Comparison of ENCODE assay signal across 20 cellular contexts in genomic region chr7:151824285-151824950, GRCh38. TPM values are rescaled to one million over a fixed set of nuclear protein-coding genes. Genes with fewer than 3 reads are reported as not detected.
DNase-seq lines count a peak whose midpoint lies in the region; FAIRE-seq and TF ChIP-seq lines count a peak whose summit lies in the region.
"Had no signal": no experiment of that assay in that cellular context is flagged by ENCODE, and none has a peak within 500 bp of the region (broad histone marks: within the 10 kb centered on the region; RNA-seq: fewer than 3 reads in every experiment).

No MANE protein-coding gene starts in this region.

- H3K4me3 ChIP-seq in choroid plexus epithelial cell (ENCODE audit: low read depth, low read length), result peak overlapping the region; percentile 33
- H3K4me3 ChIP-seq in kidney (ENCODE audit: low read length in 2 of 2), result peak overlapping the region; percentile 12 to 40
- H3K4me3 ChIP-seq in small intestine (ENCODE audit: low read depth in 1 of 2, low read length in 2 of 2), result no peak overlapping the region
- H3K4me3 ChIP-seq: lung had no signal

- H3K27ac ChIP-seq in kidney (ENCODE audit: low read depth in 2 of 2, low read length in 2 of 2), result peak overlapping the region; percentile 0 to 56
- peak overlapping the region; percentile 76 to 92 for H3K27ac ChIP-seq in small intestine (ENCODE audit: low read depth in 1 of 2, low read length in 1 of 2)
- H3K27ac ChIP-seq: foreskin keratinocyte had no signal

- no peaks in the 10 kb centered on the region for H3K9me3 ChIP-seq in kidney (ENCODE audit: control insufficient read depth in 1 of 2, low read length in 2 of 2)
- no peaks in the 10 kb centered on the region for H3K9me3 ChIP-seq in small intestine (ENCODE audit: control insufficient read depth, low read depth)

- POLR2A ChIA-PET in HEK293T (lab: Yijun Ruan, JAX), result no interaction called here

- TF ChIP-seq CTCF in choroid plexus epithelial cell (conservative IDR thresholded peaks at IDR 0.05; ENCODE audit: low read depth, low read length) (no peak), kidney (IDR thresholded peaks at IDR 0.05; ENCODE audit: borderline replicate concordance, extremely low read depth, insufficient read depth) (no peak)

- intact Hi-C loops in kidney (cut with DNase I), result no loop called here

- H3K27me3 ChIP-seq in small intestine (ENCODE audit: control insufficient read depth in 2 of 2, insufficient read depth in 2 of 2, low read length in 2 of 2), result no peaks in the 10 kb centered on the region

- peaks cover 18 to 21% of the 10 kb centered on the region in 2 donors for H3K4me1 ChIP-seq in kidney (ENCODE audit: control insufficient read depth in 1 of 2, insufficient read depth in 1 of 2, low read depth in 1 of 2, low read length in 2 of 2)
- peaks cover 10 to 15% of the 10 kb centered on the region in 2 donors for H3K4me1 ChIP-seq in small intestine (ENCODE audit: control insufficient read depth in 2 of 2, insufficient read depth in 1 of 2, low read depth in 1 of 2, low read length in 1 of 2)
- H3K4me1 ChIP-seq: foreskin keratinocyte had no signal

- FAIRE-seq in kidney (lab: Jason Lieb, UNC), result no peak
- FAIRE-seq in small intestine (lab: Jason Lieb, UNC), result no peak
- FAIRE-seq: G401.6, GM12891, urothelium cell line had no signal

- CTCF ChIA-PET in HEK293T (lab: Yijun Ruan, JAX), result interaction anchor here (1.1 to 1.3 kb wide), 2 partner anchors 22 to 42 kb away, joined by 3 to 5 read pairs; no protein-coding TSS in a partner anchor

- no peak for DNase-seq in HEK293T (ENCODE audit: extremely low spot score)
- DNase-seq in choroid plexus epithelial cell (ENCODE audit: low read depth), result no peak
- DNase-seq in kidney, result peak; percentile 37
- no peak for DNase-seq in small intestine
- DNase-seq in NCI-H2196 (lab: John Stamatoyannopoulos, UW; ENCODE audit: unreplicated experiment), result no peak
- DNase-seq in AG08395 (ENCODE audit: low spot score), result no peak
- DNase-seq in RPMI8226, result no peak
- DNase-seq in NCI-H524 treated with DMSO at 0.1 percent for 48 hours (lab: John Stamatoyannopoulos, UW), result no peak
- DNase-seq: activated CD8-positive, alpha-beta memory T cell treated with anti-CD3 and anti-CD28 coated beads, Interleukin-2, amount 50 U/mL, for 48 hours; activated naive CD4-positive, alpha-beta T cell treated with Interleukin-2 at 50 U/mL for 16 hours; AML-193; effector memory CD4-positive, alpha-beta T cell; foreskin keratinocyte; H9; MM.1S; stimulated activated naive B cell treated with anti-CD40 and anti-IgM and Interleukin-4, amounts not matched to agents 10 μg/mL and 1 μg/mL and 100 μg/mL, for 72 hours had no signal

- WGBS in small intestine, 3 donors, result 39 to 45% (median 43%) methylated on average over 17 of the region's 17 CpGs

- H3K9ac ChIP-seq in kidney (ENCODE audit: low read length in 2 of 2), result peak overlapping the region in 1 of 2 donors; percentile 29

- no peaks in the 10 kb centered on the region for H3K36me3 ChIP-seq in kidney (ENCODE audit: control insufficient read depth in 1 of 2, insufficient read depth in 2 of 2, low read length in 2 of 2)
- no peaks in the 10 kb centered on the region for H3K36me3 ChIP-seq in small intestine (ENCODE audit: control insufficient read depth in 2 of 2, insufficient read depth in 2 of 2, low read length in 2 of 2)

TF ChIP-seq in HEK293T, 16 proteins besides CTCF, POLR2A, EP300 and RAD21:
- TF ChIP-seq HDGF (IDR thresholded peaks at IDR 0.05; ENCODE audit: borderline replicate concordance) (peak; percentile 70; the same call in 1 of the 2 replicates), FOXM1 (IDR thresholded peaks at IDR 0.05; ENCODE audit: borderline replicate concordance) (no peak)

RNA-seq across cellular contexts. Expression of gene PRKAG2, which starts 52.5 kb away (rescaled TPM):
- 40.7 TPM for total RNA-seq in kidney
- polyA plus RNA-seq in kidney (ENCODE audit: insufficient read depth, low read depth, low replicate concordance) (40.9 TPM), small intestine (10 to 100 TPM; 26.3 to 57.9 (median 55.1) TPM)

Comparison
In these comparisons a context has a peak if more than half of its experiments do, and no peak if none do; other contexts are left out.
1. H3K4me3 ChIP-seq: peak in choroid plexus epithelial cell (single experiment) and kidney (2 of 2); none in small intestine (0 of 2).